Comparison of ENCODE assay signal across 17 cellular contexts in the genomic region with DNA sequence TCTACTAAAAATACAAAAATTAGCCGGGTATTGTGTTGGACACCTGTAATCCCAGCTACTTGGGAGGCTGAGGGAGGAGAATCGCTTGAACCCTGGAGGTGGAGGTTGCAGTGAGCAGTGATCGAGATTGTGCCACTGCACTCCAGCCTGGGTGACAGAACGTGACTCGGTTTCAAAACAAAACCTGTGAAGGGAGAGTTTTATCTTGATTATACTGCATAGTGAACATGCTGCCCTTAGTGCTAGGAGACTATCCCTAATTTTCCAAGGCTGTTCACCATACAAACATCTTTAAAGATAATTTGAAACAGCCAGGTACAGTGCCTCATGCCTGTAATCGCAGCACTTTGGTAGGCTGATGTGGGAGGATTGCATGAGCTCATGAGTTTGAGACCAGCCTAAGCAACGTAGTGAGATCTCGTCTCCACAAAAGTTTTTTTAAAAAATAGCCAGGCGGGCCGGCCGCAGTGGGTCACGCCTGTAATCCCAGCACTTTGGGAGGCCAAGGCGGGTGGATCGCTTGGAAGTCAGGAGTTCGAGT. TPM values are rescaled to one million over a fixed set of nuclear protein-coding genes. Genes with fewer than 3 reads are reported as not detected.
DNase-seq lines count a peak whose midpoint lies in the region; ATAC-seq and TF ChIP-seq lines count a peak whose summit lies in the region.
"Had no signal": no experiment of that assay in that cellular context is flagged by ENCODE, and none has a peak within 500 bp of the region (broad histone marks: within the 10 kb centered on the region; RNA-seq: fewer than 3 reads in every experiment).

No MANE protein-coding gene starts in this region.

- H4K20me1 ChIP-seq in BLaER1, result no peaks in the 10 kb centered on the region
- peaks cover 6% of the 10 kb centered on the region; the same call in 1 of the 2 replicates for H4K20me1 ChIP-seq in DND-41 (ENCODE audit: insufficient read depth, low read length)

- peaks cover 22% of the 10 kb centered on the region for H3K36me3 Mint-ChIP-seq in activated T-helper 17 cell treated with anti-CD3 and anti-CD28 coated beads, Interleukin-2, amount 50 U/mL, for 72 hours (ENCODE audit: low read depth)
- H3K36me3 Mint-ChIP-seq in nephron progenitor cell (ENCODE audit: low read depth), result peaks cover 8% of the 10 kb centered on the region
- no peaks in the 10 kb centered on the region for H3K36me3 Mint-ChIP-seq in stimulated activated memory B cell treated with anti-CD40 and anti-IgM and Interleukin-4, amounts not matched to agents 10 μg/mL and 1 μg/mL and 100 μg/mL, for 72 hours

- DNase-seq in DND-41, result no peak
- no peak for DNase-seq in nephron progenitor cell
- no peak for DNase-seq in DMS153 (lab: John Stamatoyannopoulos, UW)
- DNase-seq: ACHN, DMS 273 treated with DMSO at 0.1 percent for 48 hours, H9, NCI-H1092, NCI-H1694, NCI-H2107, NCI-H226, Peyer's patch, SHP77 had no signal

- no peaks in the 10 kb centered on the region for H3K9me3 Mint-ChIP-seq in activated T-helper 17 cell treated with anti-CD3 and anti-CD28 coated beads, Interleukin-2, amount 50 U/mL, for 72 hours
- H3K9me3 Mint-ChIP-seq in nephron progenitor cell, result no peaks in the 10 kb centered on the region
- no peaks in the 10 kb centered on the region for H3K9me3 Mint-ChIP-seq in stimulated activated memory B cell treated with anti-CD40 and anti-IgM and Interleukin-4, amounts not matched to agents 10 μg/mL and 1 μg/mL and 100 μg/mL, for 72 hours
- H3K9me3 Mint-ChIP-seq: H9 had no signal

- H3K27ac ChIP-seq in BLaER1 (peak overlapping the region; percentile 85), DND-41 (ENCODE audit: low read length) (peak overlapping the region; percentile 48)

- H3K4me3 ChIP-seq in BLaER1 (no peak overlapping the region), DND-41 (ENCODE audit: low read depth in 1 of 2, low read length in 2 of 2) (no peak overlapping the region)
- H3K4me3 ChIP-seq: Peyer's patch had no signal

- no peaks in the 10 kb centered on the region for H3K27me3 Mint-ChIP-seq in activated T-helper 17 cell treated with anti-CD3 and anti-CD28 coated beads, Interleukin-2, amount 50 U/mL, for 72 hours
- H3K27me3 Mint-ChIP-seq in nephron progenitor cell (ENCODE audit: low read depth, poor library complexity), result no peaks in the 10 kb centered on the region
- no peaks in the 10 kb centered on the region for H3K27me3 Mint-ChIP-seq in stimulated activated memory B cell treated with anti-CD40 and anti-IgM and Interleukin-4, amounts not matched to agents 10 μg/mL and 1 μg/mL and 100 μg/mL, for 72 hours

- H2AFZ ChIP-seq in DND-41 (ENCODE audit: low read depth, low read length), result no peak overlapping the region

- H3K27ac Mint-ChIP-seq in activated T-helper 17 cell treated with anti-CD3 and anti-CD28 coated beads, Interleukin-2, amount 50 U/mL, for 72 hours, result peak overlapping the region; percentile 82
- peak overlapping the region; percentile 64 for H3K27ac Mint-ChIP-seq in nephron progenitor cell
- no peak overlapping the region for H3K27ac Mint-ChIP-seq in stimulated activated memory B cell treated with anti-CD40 and anti-IgM and Interleukin-4, amounts not matched to agents 10 μg/mL and 1 μg/mL and 100 μg/mL, for 72 hours

- H3K4me3 Mint-ChIP-seq in activated T-helper 17 cell treated with anti-CD3 and anti-CD28 coated beads, Interleukin-2, amount 50 U/mL, for 72 hours, result no peak overlapping the region
- H3K4me3 Mint-ChIP-seq in nephron progenitor cell, result no peak overlapping the region
- H3K4me3 Mint-ChIP-seq in stimulated activated memory B cell treated with anti-CD40 and anti-IgM and Interleukin-4, amounts not matched to agents 10 μg/mL and 1 μg/mL and 100 μg/mL, for 72 hours, result no peak overlapping the region
- H3K4me3 Mint-ChIP-seq: H9 had no signal

- H3K27me3 ChIP-seq in BLaER1, result no peaks in the 10 kb centered on the region
- no peaks in the 10 kb centered on the region for H3K27me3 ChIP-seq in DND-41 (ENCODE audit: insufficient read depth, low read length, poor library complexity)
- H3K27me3 ChIP-seq: Peyer's patch had no signal

- H3K9ac ChIP-seq in BLaER1 (peak overlapping the region; percentile 92), DND-41 (ENCODE audit: low read depth, low read length) (no peak overlapping the region)

- H3K4me1 ChIP-seq in BLaER1 (peaks cover 82% of the 10 kb centered on the region), DND-41 (ENCODE audit: insufficient read depth, low read length) (peaks cover 70% of the 10 kb centered on the region)

- H3K4me1 Mint-ChIP-seq in activated T-helper 17 cell treated with anti-CD3 and anti-CD28 coated beads, Interleukin-2, amount 50 U/mL, for 72 hours, result peaks cover 42% of the 10 kb centered on the region
- H3K4me1 Mint-ChIP-seq in nephron progenitor cell, result peaks cover 78% of the 10 kb centered on the region
- H3K4me1 Mint-ChIP-seq in stimulated activated memory B cell treated with anti-CD40 and anti-IgM and Interleukin-4, amounts not matched to agents 10 μg/mL and 1 μg/mL and 100 μg/mL, for 72 hours, result peaks cover 72% of the 10 kb centered on the region

- H3K9me3 ChIP-seq in BLaER1 (no peaks in the 10 kb centered on the region), DND-41 (ENCODE audit: insufficient read depth, low read length, severe bottlenecking) (no peaks in the 10 kb centered on the region)
- H3K9me3 ChIP-seq: Peyer's patch had no signal

- TF ChIP-seq CTCF in DND-41 (IDR thresholded peaks at IDR 0.05; ENCODE audit: borderline replicate concordance, extremely low read depth, low read length, poor library complexity, severe bottlenecking), result no peak
- TF ChIP-seq CTCF in nephron progenitor cell (IDR thresholded peaks at IDR 0.05), result no peak

- peaks cover 99% of the 10 kb centered on the region for H3K79me2 ChIP-seq in DND-41 (ENCODE audit: insufficient read depth, low read length)

- ATAC-seq in DND-41 (ENCODE audit: insufficient read depth, low read depth), result no peak
- no peak for ATAC-seq in activated T-helper 17 cell treated with anti-CD3 and anti-CD28 coated beads, Interleukin-2, amount 50 U/mL, for 72 hours (replicated peaks)
- no peak for ATAC-seq in stimulated activated memory B cell treated with anti-CD40 and anti-IgM and Interleukin-4, amounts not matched to agents 10 μg/mL and 1 μg/mL and 100 μg/mL, for 72 hours
- no peak for ATAC-seq in GM19467 (IDR thresholded peaks at IDR 0.05; ENCODE audit: unreplicated experiment)
- ATAC-seq: SK-N-SH treated with all-trans-retinoic acid at 6 μM for 48 hours had no signal

- peak overlapping the region; percentile 94 for H3K4me2 ChIP-seq in BLaER1
- no peak overlapping the region for H3K4me2 ChIP-seq in DND-41 (ENCODE audit: insufficient read depth, low read length)

- H3K36me3 ChIP-seq in BLaER1 (no peaks in the 10 kb centered on the region), DND-41 (ENCODE audit: insufficient read depth, low read length) (no peaks in the 10 kb centered on the region)
- H3K36me3 ChIP-seq: Peyer's patch had no signal

RNA-seq across cellular contexts. Expression of a gene that starts 6.2 kb away (rescaled TPM):
- total RNA-seq in activated T-helper 17 cell treated with anti-CD3 and anti-CD28 coated beads, Interleukin-2, amount 50 U/mL, for 72 hours, result 10 to 100 TPM; 64.2 to 80.5 TPM

RNA-seq across cellular contexts. Expression of a gene that starts 48.8 kb away (rescaled TPM):
- not detected for total RNA-seq in activated T-helper 17 cell treated with anti-CD3 and anti-CD28 coated beads, Interleukin-2, amount 50 U/mL, for 72 hours
